Comparison of ENCODE assay signal across 9 cellular contexts in genomic region chr12:75721231-75721641, GRCh38.
DNase-seq lines count a peak whose midpoint lies in the region; ATAC-seq and TF ChIP-seq lines count a peak whose summit lies in the region.
"Had no signal": no experiment of that assay in that cellular context is flagged by ENCODE, and none has a peak within 500 bp of the region (broad histone marks: within the 10 kb centered on the region; RNA-seq: fewer than 3 reads in every experiment).

No MANE protein-coding gene starts in this region.

- peak; percentile 4 for ATAC-seq in left ventricle myocardium superior
- no peak for ATAC-seq in left cardiac atrium

- intact Hi-C loops in left ventricle myocardium superior (cut with micrococcal nuclease) (no loop called here), left cardiac atrium (cut with DNase I) (loop anchor here in 1 of 2 donors (10.0 kb wide), 2 partner anchors 166 to 184 kb away; no protein-coding TSS in a partner anchor), mammary epithelial cell (cut with micrococcal nuclease) (loop anchor here (1.0 to 10.0 kb wide), 7 partner anchors 30 to 626 kb away; partner anchors contain the start of gene BBS10), posterior vena cava (cut with DNase I) (no loop called here)

- CTCF ChIA-PET in mammary epithelial cell (lab: Charles Lee; ENCODE audit: low non-redundant PET): no interaction called here

- H4K20me1 ChIP-seq in mammary epithelial cell (ENCODE audit: insufficient read depth, low read length): no peaks in the 10 kb centered on the region

- no peak overlapping the region for H2AFZ ChIP-seq in mammary epithelial cell (ENCODE audit: low read depth, low read length)

- no peak overlapping the region for H3K4me3 ChIP-seq in mammary epithelial cell (replicated peaks in 1 of 3; ENCODE audit: insufficient read depth in 1 of 3, low read depth in 2 of 3, low read length in 3 of 3)
- H3K4me3 ChIP-seq in muscle layer of duodenum (ENCODE audit: low read depth in 1 of 2, low read length in 2 of 2): no peak overlapping the region

- H3K27me3 ChIP-seq in mammary epithelial cell (ENCODE audit: insufficient read depth, low read length) (no peaks in the 10 kb centered on the region), muscle layer of duodenum (ENCODE audit: low read depth, low read length) (no peaks in the 10 kb centered on the region)

- no peaks in the 10 kb centered on the region for H3K79me2 ChIP-seq in mammary epithelial cell (ENCODE audit: insufficient read depth, low read length)

- TSS peak; percentile 87 for BruUV-seq in mammary epithelial cell (replicated peaks; lab: Mats Ljungman, UMichigan)

- H3K4me1 ChIP-seq in mammary epithelial cell (ENCODE audit: insufficient read depth, low read length): peaks cover 59% of the 10 kb centered on the region
- H3K4me1 ChIP-seq in muscle layer of duodenum (ENCODE audit: control insufficient read depth in 1 of 2, insufficient read depth in 2 of 2, low read length in 2 of 2): peaks cover 23 to 51% of the 10 kb centered on the region in 2 donors

- 0% methylated on average over 2 of the region's 2 CpGs for WGBS in mammary epithelial cell (ENCODE audit: low coverage, missing lambda C conversion rate)

- in situ Hi-C loops in mammary epithelial cell (cut with MboI; ENCODE audit: low sequenced_read_pairs in 2 of 2): no loop called here

- H3K9me3 ChIP-seq in mammary epithelial cell (replicated peaks; ENCODE audit: insufficient read depth, low read length) (no peaks in the 10 kb centered on the region), muscle layer of duodenum (ENCODE audit: control insufficient read depth in 1 of 2, low read length in 2 of 2) (no peaks in the 10 kb centered on the region)

- peak overlapping the region; percentile 47 for H3K9ac ChIP-seq in mammary epithelial cell (ENCODE audit: insufficient read depth, low read length)

- no peak for TF ChIP-seq CTCF in mammary epithelial cell (conservative IDR thresholded peaks at IDR 0.05 in 1 of 2, IDR thresholded peaks at IDR 0.05 in 1 of 2; ENCODE audit: extremely low read depth in 1 of 2, insufficient read depth in 1 of 2, low read depth in 1 of 2, low read length in 2 of 2)

- DNase-seq in left ventricle myocardium superior (no peak), left cardiac atrium (no peak), mammary epithelial cell (no peak), SK-N-DZ (ENCODE audit: low spot score) (no peak), posterior vena cava (ENCODE audit: low spot score) (no peak), mucosa of gallbladder (ENCODE audit: low spot score) (no peak)
- DNase-seq in activated naive CD4-positive, alpha-beta T cell treated with anti-CD3 and anti-CD28 coated beads, Interleukin-2, amount 50 U/mL, for 16 hours: no peak
- DNase-seq: NCI-H774 had no signal

- H3K27ac ChIP-seq in mammary epithelial cell (ENCODE audit: insufficient read depth, low read depth, low read length) (peak overlapping the region; percentile 88), muscle layer of duodenum (ENCODE audit: low read length) (peak overlapping the region; percentile 72)

- H3K36me3 ChIP-seq in mammary epithelial cell (ENCODE audit: insufficient read depth, low read length): no peaks in the 10 kb centered on the region
- H3K36me3 ChIP-seq in muscle layer of duodenum (ENCODE audit: control insufficient read depth in 1 of 2, insufficient read depth in 2 of 2, low read length in 2 of 2): no peaks in the 10 kb centered on the region

- H3K4me2 ChIP-seq in mammary epithelial cell (ENCODE audit: insufficient read depth, low read depth, low read length): peak overlapping the region; percentile 56

- dilution Hi-C loops in mammary epithelial cell (cut with HindIII; ENCODE audit: low sequenced_read_pairs): no loop called here
